Comparison of ENCODE assay signal across 21 cellular contexts in the genomic region with DNA sequence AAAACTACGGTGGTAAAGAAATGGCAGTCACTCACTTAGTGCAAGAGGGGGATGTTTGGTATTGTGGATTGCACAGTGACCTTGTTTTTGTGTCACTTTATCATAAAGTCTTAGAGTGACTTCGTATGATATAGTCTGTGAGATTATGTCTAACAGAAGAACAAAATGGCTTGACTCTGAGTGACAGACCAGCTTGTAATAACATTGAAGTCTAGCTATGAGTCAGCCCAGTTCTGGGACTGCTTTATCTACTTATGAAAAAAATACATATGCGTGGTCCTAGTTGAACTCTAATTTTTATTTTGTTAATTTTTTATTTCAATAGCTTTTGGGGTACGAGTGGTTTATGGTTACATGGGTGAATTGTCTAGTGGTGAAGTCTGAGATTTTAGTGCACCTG. TPM values are rescaled to one million over a fixed set of nuclear protein-coding genes. Genes with fewer than 3 reads are reported as not detected.
DNase-seq lines count a peak whose midpoint lies in the region; ATAC-seq and TF ChIP-seq lines count a peak whose summit lies in the region.
"Had no signal": no experiment of that assay in that cellular context is flagged by ENCODE, and none has a peak within 500 bp of the region (broad histone marks: within the 10 kb centered on the region; RNA-seq: fewer than 3 reads in every experiment).

No MANE protein-coding gene starts in this region.

- peak; percentile 46 for ATAC-seq in HG03565 (IDR thresholded peaks at IDR 0.05; ENCODE audit: unreplicated experiment)
- ATAC-seq in thoracic aorta (ENCODE audit: insufficient number of reproducible peaks, low FRiP score, low read depth), result peak; percentile 70
- ATAC-seq in GM21360 (IDR thresholded peaks at IDR 0.05; ENCODE audit: unreplicated experiment), result no peak
- no peak for ATAC-seq in upper lobe of left lung (ENCODE audit: low FRiP score in 2 of 2)
- ATAC-seq: CD8-positive, alpha-beta T cell; HepG2; natural killer cell; right lobe of liver; Right ventricle myocardium inferior; stimulated activated effector memory CD8-positive, alpha-beta T cell treated with anti-CD3 and anti-CD28 coated beads, Interleukin-12 subunit alpha, Interleukin-12 subunit beta, amount 100 ng/mL, for 72 hours had no signal

- H3K27me3 ChIP-seq in ascending aorta (no peaks in the 10 kb centered on the region), thoracic aorta (replicated peaks; ENCODE audit: insufficient read depth) (no peaks in the 10 kb centered on the region), upper lobe of left lung (no peaks in the 10 kb centered on the region), adrenal gland (no peaks in the 10 kb centered on the region)
- H3K27me3 ChIP-seq: right lobe of liver, testis had no signal

- no peak for TF ChIP-seq CTCF in ascending aorta (IDR thresholded peaks at IDR 0.05)
- no peak for TF ChIP-seq CTCF in thoracic aorta (IDR thresholded peaks at IDR 0.05)
- no peak for TF ChIP-seq CTCF in upper lobe of left lung (IDR thresholded peaks at IDR 0.05)
- TF ChIP-seq CTCF in adrenal gland (IDR thresholded peaks at IDR 0.05), result no peak

- H3K4me3 ChIP-seq in ascending aorta, result peak overlapping the region in 1 of 2 donors; percentile 22
- peak overlapping the region; percentile 27 for H3K4me3 ChIP-seq in thoracic aorta
- H3K4me3 ChIP-seq in upper lobe of left lung, result no peak overlapping the region
- H3K4me3 ChIP-seq in adrenal gland, result no peak overlapping the region
- H3K4me3 ChIP-seq: right lobe of liver, testis had no signal

- H3K27ac ChIP-seq in ascending aorta, result peak overlapping the region; percentile 32 to 72
- peak overlapping the region; percentile 51 to 57 for H3K27ac ChIP-seq in thoracic aorta
- H3K27ac ChIP-seq in upper lobe of left lung, result no peak overlapping the region
- no peak overlapping the region for H3K27ac ChIP-seq in adrenal gland
- H3K27ac ChIP-seq: epithelial cell of prostate, parathyroid adenoma, right lobe of liver, testis had no signal

- no peak for TF ChIP-seq EP300 in upper lobe of left lung (IDR thresholded peaks at IDR 0.05)

- H3K36me3 ChIP-seq in ascending aorta, result no peaks in the 10 kb centered on the region
- H3K36me3 ChIP-seq in thoracic aorta, result no peaks in the 10 kb centered on the region
- no peaks in the 10 kb centered on the region for H3K36me3 ChIP-seq in upper lobe of left lung
- no peaks in the 10 kb centered on the region for H3K36me3 ChIP-seq in adrenal gland (replicated peaks in 1 of 2)
- H3K36me3 ChIP-seq: right lobe of liver had no signal

- intact Hi-C loops in ascending aorta (cut with DNase I), result loop anchor here (2.0 kb wide), 1 partner anchor 19 kb away; a partner anchor contains a TSS
- intact Hi-C loops in adrenal gland (cut with DNase I), result no loop called here

- no peaks in the 10 kb centered on the region for H3K9me3 ChIP-seq in ascending aorta
- no peaks in the 10 kb centered on the region for H3K9me3 ChIP-seq in thoracic aorta
- no peaks in the 10 kb centered on the region for H3K9me3 ChIP-seq in upper lobe of left lung
- no peaks in the 10 kb centered on the region for H3K9me3 ChIP-seq in adrenal gland (replicated peaks in 1 of 3)
- H3K9me3 ChIP-seq: right lobe of liver, testis had no signal

- TF ChIP-seq POLR2A in upper lobe of left lung (IDR thresholded peaks at IDR 0.05), result no peak
- TF ChIP-seq POLR2A in adrenal gland (IDR thresholded peaks at IDR 0.05), result no peak

- H3K4me1 ChIP-seq in ascending aorta (peaks cover 0 to 3% of the 10 kb centered on the region in 2 donors), thoracic aorta (ENCODE audit: control insufficient read depth in 1 of 2, low read depth in 2 of 2) (peaks cover 0 to 16% of the 10 kb centered on the region in 2 donors), upper lobe of left lung (no peaks in the 10 kb centered on the region), adrenal gland (replicated peaks in 1 of 2) (no peaks in the 10 kb centered on the region)
- H3K4me1 ChIP-seq: parathyroid adenoma, right lobe of liver, testis had no signal

- no peak for DNase-seq in ascending aorta (ENCODE audit: low spot score in 2 of 2)
- peak; percentile 35 for DNase-seq in fibroblast of peridontal ligament (ENCODE audit: extremely low read depth)
- DNase-seq in thoracic aorta (ENCODE audit: low spot score), result no peak
- no peak for DNase-seq in upper lobe of left lung
- no peak for DNase-seq in adrenal gland
- DNase-seq: CD8-positive, alpha-beta T cell; DMS79 treated with DMSO at 0.1 percent for 48 hours; HCEC 1CT; left cardiac atrium; natural killer cell; NCI-H1417 treated with DMSO at 0.1 percent for 48 hours; NCI-H69; right lobe of liver; testis had no signal

- WGBS in upper lobe of left lung, 2 donors, result 78 to 89% methylated on average over 4 of the region's 4 CpGs
- 59 to 67% (median 63%) methylated on average over 4 of the region's 4 CpGs for WGBS in adrenal gland, 4 donors

RNA-seq across cellular contexts. Expression of a gene that starts 20.0 kb away (rescaled TPM):
- 34.2 TPM for total RNA-seq in ascending aorta
- 10 to 100 TPM; 18.3 to 32.2 TPM for total RNA-seq in thoracic aorta
- total RNA-seq in upper lobe of left lung, result 10 to 100 TPM in 1 of 6 donors, 1 to 10 TPM in 5; 2.1 to 16.8 (median 3.3) TPM
- 10 to 100 TPM in 2 of 8 donors, 1 to 10 TPM in 6; 3.1 to 11.4 (median 6.3) TPM for total RNA-seq in adrenal gland
- polyA plus RNA-seq in adrenal gland, result 1 to 10 TPM; 3.1 to 8.1 (median 7.8) TPM
- total RNA-seq: HepG2 had no signal
- polyA plus RNA-seq: HepG2 had no signal

Comparison
In these comparisons a context has a peak if more than half of its experiments do, and no peak if none do; other contexts are left out.
1. ATAC-seq: peak in HG03565 (single experiment) and thoracic aorta (single experiment); none in GM21360 (single experiment) and upper lobe of left lung (0 of 2).
2. H3K27ac ChIP-seq: peak in ascending aorta (2 of 2) and thoracic aorta (2 of 2); none in upper lobe of left lung (0 of 4) and adrenal gland (0 of 5).